ENCODE assay signal across 29 cellular contexts in the genomic region with DNA sequence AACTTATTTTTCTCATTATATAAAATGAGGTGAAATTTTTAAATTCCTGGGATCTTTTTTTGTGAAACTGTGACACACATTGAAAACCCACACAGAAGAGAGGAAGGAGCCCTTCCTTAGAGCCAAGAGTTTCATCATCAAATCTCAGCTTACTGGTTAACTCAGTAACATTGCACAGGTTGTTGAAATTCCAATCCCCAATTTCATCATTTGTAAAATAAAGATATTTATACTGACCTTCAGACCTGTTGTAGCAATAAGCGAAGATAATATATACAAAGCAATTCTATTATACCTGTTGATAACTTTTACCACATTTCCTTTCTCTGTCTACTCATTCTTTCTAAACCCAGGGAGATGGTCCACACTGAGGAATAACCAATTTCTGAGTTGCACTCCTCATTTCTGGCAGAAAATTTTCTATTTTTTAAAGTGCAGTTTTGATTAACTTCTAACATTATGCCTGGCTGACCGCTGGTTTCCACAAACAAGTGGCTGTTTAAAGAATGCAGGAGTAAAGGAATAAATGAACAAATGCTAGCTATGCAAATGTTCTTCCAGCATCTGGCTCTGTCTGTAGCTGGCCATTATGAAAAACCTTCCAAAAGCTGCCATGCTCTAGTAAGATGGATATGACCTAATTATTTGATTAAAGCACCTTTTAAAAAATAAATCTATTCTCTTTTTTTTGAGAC.
"Had no signal": no experiment of that assay in that cellular context is flagged by ENCODE, and none has a peak within 500 bp of the region (broad histone marks: within the 10 kb centered on the region; RNA-seq: fewer than 3 reads in every experiment).

No MANE protein-coding gene starts in this region.

- H3K9me3 ChIP-seq: adrenal gland, body of pancreas had no signal

- H3K36me3 ChIP-seq: adrenal gland had no signal

- H3K27me3 ChIP-seq: adrenal gland, body of pancreas had no signal

- DNase-seq: activated CD4-positive, alpha-beta memory T cell treated with anti-CD3 and anti-CD28 coated beads for 36 hours; activated CD4-positive, alpha-beta T cell treated with anti-CD3 and anti-CD28 coated beads for 36 hours; activated CD4-positive, alpha-beta T cell treated with anti-CD3 and anti-CD28 coated beads, Interleukin-2, amount 10 ng/mL, durations not matched to agents 24 days and 14 days; activated CD4-positive, CD25-positive, alpha-beta regulatory T cell; activated CD4-positive, CD25-positive, alpha-beta regulatory T cell treated with anti-CD3 and anti-CD28 coated beads, Interleukin-2, amount 50 U/mL, for 72 hours; activated CD8-positive, alpha-beta memory T cell treated with anti-CD3 and anti-CD28 coated beads, Interleukin-2, amount 10 ng/mL, durations not matched to agents 7 days and 5 days; activated CD8-positive, alpha-beta memory T cell treated with anti-CD3 and anti-CD28 coated beads, Interleukin-2, amount 50 U/mL, for 4 hours; activated CD8-positive, alpha-beta T cell treated with anti-CD3 and anti-CD28 coated beads, Interleukin-2, amount 10 ng/mL, durations not matched to agents 7 days and 5 days; activated effector memory CD4-positive, alpha-beta T cell treated with anti-CD3 and anti-CD28 coated beads, Interleukin-2, amount 50 U/mL, for 16 hours; activated naive CD4-positive, alpha-beta T cell treated with anti-CD3 and anti-CD28 coated beads for 36 hours; activated naive CD8-positive, alpha-beta T cell treated with anti-CD3 and anti-CD28 coated beads for 36 hours; activated naive CD8-positive, alpha-beta T cell treated with anti-CD3 and anti-CD28 coated beads, Interleukin-2, amount 50 U/mL, for 24 hours; activated T-cell treated with anti-CD3 and anti-CD28 coated beads, Interleukin-2, amount 50 U/mL, for 1 hour; activated T-cell treated with anti-CD3 and anti-CD28 coated beads, Interleukin-2, amount 50 U/mL, for 48 hours; adrenal gland; amygdala; aorta; body of pancreas; central memory CD4-positive, alpha-beta T cell; cerebellar nuclear complex; dorsolateral prefrontal cortex; effector memory CD4-positive, alpha-beta T cell; endodermal cell; foreskin fibroblast; T-helper 1 cell; T-helper 17 cell; T1000 had no signal

- H3K4me1 ChIP-seq: adrenal gland, body of pancreas had no signal

- ATAC-seq: activated CD4-positive, alpha-beta T cell treated with anti-CD3 and anti-CD28 coated beads for 36 hours; activated CD8-positive, alpha-beta memory T cell treated with anti-CD3 and anti-CD28 coated beads, Interleukin-2, amount 10 ng/mL, durations not matched to agents 7 days and 5 days; activated CD8-positive, alpha-beta T cell treated with anti-CD3 and anti-CD28 coated beads, Interleukin-2, amount 10 ng/mL, durations not matched to agents 7 days and 5 days; activated naive CD8-positive, alpha-beta T cell treated with anti-CD3 and anti-CD28 coated beads, Interleukin-2, amount 50 U/mL, for 24 hours; body of pancreas; esophagus mucosa; T-helper 17 cell had no signal

- H3K4me3 ChIP-seq: adrenal gland, body of pancreas, coronary artery, dorsolateral prefrontal cortex had no signal

- H3K27ac ChIP-seq: adrenal gland, body of pancreas, coronary artery, dorsolateral prefrontal cortex had no signal
